Comparison of ENCODE assay signal across 26 cellular contexts in the genomic region with DNA sequence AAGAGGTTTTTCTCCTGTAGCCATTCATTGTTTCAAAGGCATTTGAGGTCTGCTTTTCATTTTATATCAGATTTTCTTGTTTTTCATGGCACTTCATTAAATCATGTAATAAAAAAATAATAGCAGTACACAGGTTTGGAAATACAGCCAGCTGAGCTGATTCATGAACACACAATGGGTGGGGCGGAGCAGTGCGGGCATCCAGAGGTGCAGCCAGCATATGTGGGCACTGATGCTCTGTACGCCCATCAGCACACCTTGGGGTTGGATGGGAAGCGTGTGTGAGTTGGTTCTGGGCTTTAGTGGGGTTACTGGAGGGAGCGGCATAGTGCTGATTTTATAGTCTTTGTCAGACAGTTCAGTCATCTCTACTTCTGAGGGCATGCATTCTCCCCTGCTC. TPM values are rescaled to one million over a fixed set of nuclear protein-coding genes. Genes with fewer than 3 reads are reported as not detected.
"Had no signal": no experiment of that assay in that cellular context is flagged by ENCODE, and none has a peak within 500 bp of the region (broad histone marks: within the 10 kb centered on the region; RNA-seq: fewer than 3 reads in every experiment).

No MANE protein-coding gene starts in this region.

- H3K4me3 Mint-ChIP-seq: endodermal cell; immature natural killer cell; naive thymus-derived CD4-positive, alpha-beta T cell; nephron progenitor cell; stimulated activated memory B cell treated with anti-CD40 and anti-IgM and Interleukin-4, amounts not matched to agents 10 μg/mL and 1 μg/mL and 100 μg/mL, for 72 hours; stimulated activated naive CD8-positive, alpha-beta T cell treated with anti-CD3 and anti-CD28 coated beads, Interleukin-15, Interleukin-2, amounts not matched to agents 100 ng/mL and 50 ng/mL, for 24 hours had no signal

- DNase-seq: cerebellar nuclear complex; effector CD4-positive, alpha-beta T cell; endodermal cell; foreskin fibroblast; immature natural killer cell; kidney; left cardiac atrium; left ventricle myocardium superior; naive thymus-derived CD4-positive, alpha-beta T cell; nephron progenitor cell; retina; right lobe of liver; stimulated activated CD4-positive, alpha-beta T cell treated with anti-CD3 and anti-CD28 coated beads, Interleukin-4, amount 100 ng/mL, for 24 hours; testis had no signal

- H3K4me1 Mint-ChIP-seq: endodermal cell; immature natural killer cell; nephron progenitor cell; stimulated activated memory B cell treated with anti-CD40 and anti-IgM and Interleukin-4, amounts not matched to agents 10 μg/mL and 1 μg/mL and 100 μg/mL, for 72 hours had no signal

- H3K36me3 ChIP-seq: neutrophil, right lobe of liver had no signal

- H3K27ac ChIP-seq: esophagus muscularis mucosa, neutrophil, psoas muscle, right lobe of liver, testis, tibial nerve had no signal

- H3K9me3 ChIP-seq: neutrophil, psoas muscle, right lobe of liver, testis had no signal

- H3K4me3 ChIP-seq: esophagus muscularis mucosa, lung, psoas muscle, right lobe of liver, testis, tibial nerve had no signal

- H3K9me3 Mint-ChIP-seq: endodermal cell; immature natural killer cell; nephron progenitor cell; stimulated activated memory B cell treated with anti-CD40 and anti-IgM and Interleukin-4, amounts not matched to agents 10 μg/mL and 1 μg/mL and 100 μg/mL, for 72 hours; stimulated activated naive CD8-positive, alpha-beta T cell treated with anti-CD3 and anti-CD28 coated beads, Interleukin-15, Interleukin-2, amounts not matched to agents 100 ng/mL and 50 ng/mL, for 24 hours had no signal

- H3K27me3 ChIP-seq: right lobe of liver, testis had no signal

- H3K4me1 ChIP-seq: psoas muscle, right lobe of liver, testis, tibial nerve had no signal

- H3K27ac Mint-ChIP-seq: endodermal cell; immature natural killer cell; naive thymus-derived CD4-positive, alpha-beta T cell; stimulated activated memory B cell treated with anti-CD40 and anti-IgM and Interleukin-4, amounts not matched to agents 10 μg/mL and 1 μg/mL and 100 μg/mL, for 72 hours; stimulated activated naive CD8-positive, alpha-beta T cell treated with anti-CD3 and anti-CD28 coated beads, Interleukin-15, Interleukin-2, amounts not matched to agents 100 ng/mL and 50 ng/mL, for 24 hours had no signal

- H3K36me3 Mint-ChIP-seq: immature natural killer cell; naive thymus-derived CD4-positive, alpha-beta T cell; stimulated activated memory B cell treated with anti-CD40 and anti-IgM and Interleukin-4, amounts not matched to agents 10 μg/mL and 1 μg/mL and 100 μg/mL, for 72 hours had no signal

- ATAC-seq: left cardiac atrium; left ventricle myocardium superior; naive thymus-derived CD4-positive, alpha-beta T cell; psoas muscle; right lobe of liver; stimulated activated memory B cell treated with anti-CD40 and anti-IgM and Interleukin-4, amounts not matched to agents 10 μg/mL and 1 μg/mL and 100 μg/mL, for 72 hours had no signal

RNA-seq across cellular contexts. Expression of a gene that starts 54.2 kb away (rescaled TPM):
- total RNA-seq: dermis microvascular lymphatic vessel endothelial cell; endothelial cell of umbilical vein; esophagus muscularis mucosa; kidney; lung; mononuclear cell; naive thymus-derived CD4-positive, alpha-beta T cell; osteoblast; right lobe of liver; tibial nerve; ureter had no signal
